ENCODE assay signal across 8 cellular contexts in the genomic region with DNA sequence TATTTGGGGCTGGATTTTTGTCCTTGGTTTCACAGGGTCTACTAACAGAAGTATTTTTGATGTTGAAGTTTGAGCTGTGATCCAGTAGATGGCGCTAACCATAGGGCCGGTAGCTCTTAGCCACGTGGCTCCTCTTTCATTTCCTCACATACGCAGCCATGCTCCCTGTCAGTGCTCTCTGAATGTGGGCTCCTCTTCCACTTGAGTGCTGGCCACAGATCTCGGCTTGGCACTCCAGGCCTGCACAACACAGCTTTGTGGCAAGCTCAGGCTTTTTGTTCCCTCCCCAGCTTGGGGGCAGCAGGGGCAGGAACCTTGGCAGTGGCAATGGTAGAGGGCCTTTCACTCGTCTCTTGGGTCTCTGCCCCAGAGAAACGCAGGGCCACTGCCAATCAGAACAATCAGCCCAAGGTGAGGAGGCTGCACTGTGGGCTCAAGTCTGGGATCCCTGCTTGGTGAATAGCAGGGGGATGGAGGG. TPM values are rescaled to one million over a fixed set of nuclear protein-coding genes. Genes with fewer than 3 reads are reported as not detected.
DNase-seq lines count a peak whose midpoint lies in the region; ATAC-seq, FAIRE-seq and TF ChIP-seq lines count a peak whose summit lies in the region.

No MANE protein-coding gene starts in this region.

- H3K27me3 ChIP-seq in pancreas, result no peaks in the 10 kb centered on the region

- no peaks in the 10 kb centered on the region for H3K4me1 ChIP-seq in pancreas

- intact Hi-C loops in activated CD4-positive, alpha-beta memory T cell treated with anti-CD3 and anti-CD28 coated beads for 36 hours (cut with micrococcal nuclease), result loop anchor here (2.0 kb wide), 1 partner anchor 114 kb away; no protein-coding TSS in a partner anchor
- intact Hi-C loops in pancreas (cut with DNase I), result no loop called here

- no peaks in the 10 kb centered on the region for H3K9me3 ChIP-seq in pancreas

- H3K36me3 Mint-ChIP-seq in activated CD4-positive, alpha-beta memory T cell treated with anti-CD3 and anti-CD28 coated beads for 36 hours, result no peaks in the 10 kb centered on the region
- no peaks in the 10 kb centered on the region for H3K36me3 Mint-ChIP-seq in activated CD4-positive, alpha-beta memory T cell treated with anti-CD3 and anti-CD28 coated beads, Interleukin-2, amount 10 ng/mL, durations not matched to agents 7 days and 5 days (ENCODE audit: low read depth)

- no peak overlapping the region for H3K27ac ChIP-seq in pancreas

- WGBS in pancreas, 2 donors, result 23% methylated on average over 7 of the region's 7 CpGs

- H3K27ac Mint-ChIP-seq in activated CD4-positive, alpha-beta memory T cell treated with anti-CD3 and anti-CD28 coated beads for 36 hours, result no peak overlapping the region
- no peak overlapping the region for H3K27ac Mint-ChIP-seq in activated CD4-positive, alpha-beta memory T cell treated with anti-CD3 and anti-CD28 coated beads, Interleukin-2, amount 10 ng/mL, durations not matched to agents 7 days and 5 days

- CTCF ChIA-PET in activated CD4-positive, alpha-beta memory T cell treated with anti-CD3 and anti-CD28 coated beads for 36 hours (lab: Charles Lee), result interaction anchor here (0.8 to 2.2 kb wide), 15 partner anchors 9 to 319 kb away, joined by 3 to 12 read pairs (median 4); no protein-coding TSS in a partner anchor
- CTCF ChIA-PET in activated CD4-positive, alpha-beta memory T cell treated with anti-CD3 and anti-CD28 coated beads, Interleukin-2, amount 10 ng/mL, durations not matched to agents 7 days and 5 days (lab: Charles Lee), result interaction anchor here (0.5 to 2.0 kb wide), 16 partner anchors 9 to 320 kb away, joined by 3 to 10 read pairs (median 4); a partner anchor contains a TSS

- in situ Hi-C loops in SK-MEL-5 (cut with HindIII; ENCODE audit: low pct_unique_long_range_greater_than_20kb, low sequenced_read_pairs), result no loop called here

- no peak overlapping the region for H3K4me3 Mint-ChIP-seq in activated CD4-positive, alpha-beta memory T cell treated with anti-CD3 and anti-CD28 coated beads for 36 hours
- H3K4me3 Mint-ChIP-seq in activated CD4-positive, alpha-beta memory T cell treated with anti-CD3 and anti-CD28 coated beads, Interleukin-2, amount 10 ng/mL, durations not matched to agents 7 days and 5 days, result no peak overlapping the region

- no peak for FAIRE-seq in pancreas (lab: Jason Lieb, UNC)

- H3K4me3 ChIP-seq in pancreas, result no peak overlapping the region

- ATAC-seq in GM19463 (IDR thresholded peaks at IDR 0.05; ENCODE audit: unreplicated experiment) (peak; percentile 70), esophagus mucosa (peak; percentile 81), pancreas (peak; percentile 58 to 84 (median 80)), GM21737 (IDR thresholded peaks at IDR 0.05; ENCODE audit: unreplicated experiment) (no peak)

- no peaks in the 10 kb centered on the region for H3K9me3 Mint-ChIP-seq in activated CD4-positive, alpha-beta memory T cell treated with anti-CD3 and anti-CD28 coated beads for 36 hours
- H3K9me3 Mint-ChIP-seq in activated CD4-positive, alpha-beta memory T cell treated with anti-CD3 and anti-CD28 coated beads, Interleukin-2, amount 10 ng/mL, durations not matched to agents 7 days and 5 days, result no peaks in the 10 kb centered on the region

- H3K36me3 ChIP-seq in pancreas, result no peaks in the 10 kb centered on the region

- DNase-seq in activated CD4-positive, alpha-beta memory T cell treated with anti-CD3 and anti-CD28 coated beads for 36 hours, result peak; percentile 20
- no peak for DNase-seq in activated CD4-positive, alpha-beta memory T cell treated with anti-CD3 and anti-CD28 coated beads, Interleukin-2, amount 10 ng/mL, durations not matched to agents 7 days and 5 days
- peak; percentile 30 for DNase-seq in HT-29 (ENCODE audit: low spot score)
- DNase-seq in SK-MEL-5 (ENCODE audit: low read depth, low spot score), result peak; percentile 75
- peak in 1 of 6 donors; percentile 17 for DNase-seq in pancreas

- H3K27me3 Mint-ChIP-seq in activated CD4-positive, alpha-beta memory T cell treated with anti-CD3 and anti-CD28 coated beads for 36 hours, result peaks cover 19% of the 10 kb centered on the region
- peaks cover 34% of the 10 kb centered on the region for H3K27me3 Mint-ChIP-seq in activated CD4-positive, alpha-beta memory T cell treated with anti-CD3 and anti-CD28 coated beads, Interleukin-2, amount 10 ng/mL, durations not matched to agents 7 days and 5 days

- POLR2A ChIA-PET in activated CD4-positive, alpha-beta memory T cell treated with anti-CD3 and anti-CD28 coated beads for 36 hours (lab: Charles Lee), result no interaction called here
- POLR2A ChIA-PET in activated CD4-positive, alpha-beta memory T cell treated with anti-CD3 and anti-CD28 coated beads, Interleukin-2, amount 10 ng/mL, durations not matched to agents 7 days and 5 days (lab: Charles Lee), result no interaction called here

- H3K4me1 Mint-ChIP-seq in activated CD4-positive, alpha-beta memory T cell treated with anti-CD3 and anti-CD28 coated beads for 36 hours (ENCODE audit: low read depth), result peaks cover 4% of the 10 kb centered on the region
- H3K4me1 Mint-ChIP-seq in activated CD4-positive, alpha-beta memory T cell treated with anti-CD3 and anti-CD28 coated beads, Interleukin-2, amount 10 ng/mL, durations not matched to agents 7 days and 5 days, result peaks cover 17% of the 10 kb centered on the region

- peak; percentile 26 to 35 (median 30) for TF ChIP-seq CTCF in pancreas (IDR thresholded peaks at IDR 0.05)

RNA-seq across cellular contexts. Expression of a gene that starts 18.6 kb away (rescaled TPM):
- total RNA-seq in activated CD4-positive, alpha-beta memory T cell treated with anti-CD3 and anti-CD28 coated beads for 36 hours, result under 1 TPM; 0.57 to 0.94 TPM
- total RNA-seq in activated CD4-positive, alpha-beta memory T cell treated with anti-CD3 and anti-CD28 coated beads, Interleukin-2, amount 10 ng/mL, durations not matched to agents 7 days and 5 days, result not detected
- 2.9 and 3.3 TPM in 2 replicates for total RNA-seq in HT-29 (2014; rRNA removed; shearing (Covaris generic))
- 0.37 and 1.6 TPM in 2 replicates for total RNA-seq in SK-MEL-5 (2014; rRNA removed; shearing (Covaris generic))
- polyA plus RNA-seq in SK-MEL-5 (2015; cell fraction: cytosol; rRNA removed), result 2.0 and 2.8 TPM in 2 replicates
- 3.7 and 17.8 TPM in 2 replicates for polyA plus RNA-seq in SK-MEL-5 (2015; cell fraction: nucleus; rRNA removed)
- total RNA-seq in esophagus mucosa, result 1.1 TPM
- total RNA-seq in pancreas, result 1 to 10 TPM in 4 of 6 donors, under 1 TPM in 2; 0.42 to 2.0 (median 1.2) TPM
- polyA plus RNA-seq in pancreas, result 1 to 10 TPM; 3.3 to 5.1 TPM
